ENCODE assay signal across 20 cellular contexts in the genomic region with DNA sequence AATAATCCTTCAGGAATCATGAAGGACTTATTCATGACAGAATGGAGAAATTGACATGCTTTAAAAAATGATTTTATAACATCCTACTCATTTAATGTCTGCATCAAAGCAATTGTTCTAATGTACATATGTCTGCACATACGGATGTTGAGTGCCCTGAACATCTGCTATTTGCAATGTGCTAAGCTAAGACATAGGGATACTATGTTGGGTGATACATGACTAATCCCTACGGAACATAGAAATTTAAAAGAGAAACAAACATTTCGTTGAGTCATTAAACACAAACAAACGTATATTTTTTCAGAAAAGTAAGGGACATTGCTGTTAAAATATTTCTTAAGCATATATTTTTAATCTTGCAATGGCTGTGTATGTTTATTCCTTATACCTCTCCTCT.
A peak's percentile ranks its signal among the peaks of the same experiment; 100 is the strongest.
DNase-seq lines count a peak whose midpoint lies in the region; ATAC-seq lines count a peak whose summit lies in the region.
"Had no signal": no experiment of that assay in that cellular context is flagged by ENCODE, and none has a peak within 500 bp of the region (broad histone marks: within the 10 kb centered on the region; RNA-seq: fewer than 3 reads in every experiment).

No MANE protein-coding gene starts in this region.

- DNase-seq in DMS53 (lab: John Stamatoyannopoulos, UW), result peak; percentile 89
- peak; percentile 48 for DNase-seq in Daoy (ENCODE audit: low read depth)
- peak; percentile 53 to 89 for DNase-seq in NCI-H524 (lab: John Stamatoyannopoulos, UW)
- no peak for DNase-seq in Right ventricle myocardium inferior (ENCODE audit: missing footprints)
- DNase-seq: 8988T; ACHN; AML-193; BE2C; CD4-positive, alpha-beta T cell; CD8-positive, alpha-beta memory T cell; DMS 273 treated with DMSO at 0.1 percent for 48 hours; DND-41; EL; GDM1; GOT3; HFFc6 had no signal

- ATAC-seq in Right ventricle myocardium inferior (no peak), GM18909 (IDR thresholded peaks at IDR 0.05; ENCODE audit: poor library complexity, unreplicated experiment) (no peak), HG02571 (IDR thresholded peaks at IDR 0.05; ENCODE audit: unreplicated experiment) (no peak)
- ATAC-seq: A549, GM12878 had no signal

- intact Hi-C loops in Right ventricle myocardium inferior (cut with DNase I), result no loop called here
